ENCODE assay signal across 1 cellular context in the genomic region with DNA sequence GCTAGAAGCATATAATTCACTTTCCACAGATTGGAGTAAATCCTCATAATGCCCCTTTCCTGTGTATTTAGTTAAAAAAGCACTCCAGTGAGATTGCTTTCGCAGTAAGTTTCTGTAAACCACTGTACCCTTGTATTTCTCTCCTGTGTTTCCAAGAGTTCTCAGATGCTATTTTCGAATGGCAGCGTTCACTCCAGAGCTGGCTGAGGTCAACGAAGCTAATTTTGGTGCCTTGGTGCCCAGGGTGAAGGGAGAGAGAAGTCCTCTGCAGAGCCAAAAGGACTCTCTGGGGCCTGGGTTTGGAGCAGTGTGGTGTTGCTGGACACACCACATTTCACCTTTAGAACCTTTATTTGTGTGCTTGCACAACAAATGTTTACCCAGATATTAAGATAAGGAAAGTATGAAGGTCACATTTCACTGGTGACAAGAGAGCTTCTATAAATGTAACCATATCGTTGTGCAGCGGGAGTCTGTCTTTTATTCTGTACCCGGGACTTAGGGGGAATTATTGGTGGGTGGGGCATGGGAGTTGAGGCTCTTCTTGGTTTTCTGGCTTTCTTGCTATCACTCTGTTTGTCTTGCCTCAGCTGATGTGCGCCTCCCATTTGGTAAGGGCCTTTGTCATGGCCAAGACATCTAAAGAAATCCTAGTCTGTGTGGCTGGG.
TF ChIP-seq lines count a peak whose summit lies in the region.

No MANE protein-coding gene starts in this region.

TF ChIP-seq in HepG2, 621 proteins besides CTCF, POLR2A, EP300 and RAD21 (continued from another document and continues in another):
- TF ChIP-seq, protein P1, sequence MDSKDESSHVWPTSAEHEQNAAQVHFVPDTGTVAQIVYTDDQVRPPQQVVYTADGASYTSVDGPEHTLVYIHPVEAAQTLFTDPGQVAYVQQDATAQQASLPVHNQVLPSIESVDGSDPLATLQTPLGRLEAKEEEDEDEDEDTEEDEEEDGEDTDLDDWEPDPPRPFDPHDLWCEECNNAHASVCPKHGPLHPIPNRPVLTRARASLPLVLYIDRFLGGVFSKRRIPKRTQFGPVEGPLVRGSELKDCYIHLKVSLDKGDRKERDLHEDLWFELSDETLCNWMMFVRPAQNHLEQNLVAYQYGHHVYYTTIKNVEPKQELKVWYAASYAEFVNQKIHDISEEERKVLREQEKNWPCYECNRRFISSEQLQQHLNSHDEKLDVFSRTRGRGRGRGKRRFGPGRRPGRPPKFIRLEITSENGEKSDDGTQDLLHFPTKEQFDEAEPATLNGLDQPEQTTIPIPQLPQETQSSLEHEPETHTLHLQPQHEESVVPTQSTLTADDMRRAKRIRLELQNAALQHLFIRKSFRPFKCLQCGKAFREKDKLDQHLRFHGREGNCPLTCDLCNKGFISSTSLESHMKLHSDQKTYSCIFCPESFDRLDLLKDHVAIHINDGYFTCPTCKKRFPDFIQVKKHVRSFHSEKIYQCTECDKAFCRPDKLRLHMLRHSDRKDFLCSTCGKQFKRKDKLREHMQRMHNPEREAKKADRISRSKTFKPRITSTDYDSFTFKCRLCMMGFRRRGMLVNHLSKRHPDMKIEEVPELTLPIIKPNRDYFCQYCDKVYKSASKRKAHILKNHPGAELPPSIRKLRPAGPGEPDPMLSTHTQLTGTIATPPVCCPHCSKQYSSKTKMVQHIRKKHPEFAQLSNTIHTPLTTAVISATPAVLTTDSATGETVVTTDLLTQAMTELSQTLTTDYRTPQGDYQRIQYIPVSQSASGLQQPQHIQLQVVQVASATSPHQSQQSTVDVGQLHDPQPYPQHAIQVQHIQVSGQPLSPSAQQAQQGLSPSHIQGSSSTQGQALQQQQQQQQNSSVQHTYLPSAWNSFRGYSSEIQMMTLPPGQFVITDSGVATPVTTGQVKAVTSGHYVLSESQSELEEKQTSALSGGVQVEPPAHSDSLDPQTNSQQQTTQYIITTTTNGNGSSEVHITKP (CRISPR knock-in tag; IDR thresholded peaks at IDR 0.05; ENCODE audit: low read depth): peak; percentile 27
- TF ChIP-seq, protein P2, sequence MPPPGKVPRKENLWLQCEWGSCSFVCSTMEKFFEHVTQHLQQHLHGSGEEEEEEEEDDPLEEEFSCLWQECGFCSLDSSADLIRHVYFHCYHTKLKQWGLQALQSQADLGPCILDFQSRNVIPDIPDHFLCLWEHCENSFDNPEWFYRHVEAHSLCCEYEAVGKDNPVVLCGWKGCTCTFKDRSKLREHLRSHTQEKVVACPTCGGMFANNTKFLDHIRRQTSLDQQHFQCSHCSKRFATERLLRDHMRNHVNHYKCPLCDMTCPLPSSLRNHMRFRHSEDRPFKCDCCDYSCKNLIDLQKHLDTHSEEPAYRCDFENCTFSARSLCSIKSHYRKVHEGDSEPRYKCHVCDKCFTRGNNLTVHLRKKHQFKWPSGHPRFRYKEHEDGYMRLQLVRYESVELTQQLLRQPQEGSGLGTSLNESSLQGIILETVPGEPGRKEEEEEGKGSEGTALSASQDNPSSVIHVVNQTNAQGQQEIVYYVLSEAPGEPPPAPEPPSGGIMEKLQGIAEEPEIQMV (CRISPR knock-in tag; IDR thresholded peaks at IDR 0.05; ENCODE audit: low read depth): no peak
- TF ChIP-seq ZNF781 (CRISPR knock-in tag; IDR thresholded peaks at IDR 0.05; ENCODE audit: borderline replicate concordance, not compliant biosample characterization) (no peak), ZNF670 (CRISPR knock-in tag; IDR thresholded peaks at IDR 0.05; ENCODE audit: borderline replicate concordance) (no peak), HNF4G (IDR thresholded peaks at IDR 0.05; ENCODE audit: borderline replicate concordance, low read depth, low read length) (peak; percentile 97), HNF4G (CRISPR knock-in tag; IDR thresholded peaks at IDR 0.05; ENCODE audit: borderline replicate concordance, low read depth) (peak; percentile 80; the same call in 1 of the 2 replicates), U2AF2 (IDR thresholded peaks at IDR 0.05; ENCODE audit: low read depth, low read length) (no peak), MBNL3 (CRISPR knock-in tag; conservative IDR thresholded peaks at IDR 0.05) (no peak), EED (CRISPR knock-in tag; IDR thresholded peaks at IDR 0.05) (no peak), PLRG1 (conservative IDR thresholded peaks at IDR 0.05) (no peak), YY1 (IDR thresholded peaks at IDR 0.05; ENCODE audit: insufficient read depth, insufficient replicate concordance, low read depth, low read length) (no peak), U2AF1 (optimal IDR thresholded peaks at IDR 0.05; ENCODE audit: low read depth, low read length) (peak; percentile 31), ZFP36 (IDR thresholded peaks at IDR 0.05; ENCODE audit: borderline replicate concordance, low read depth, low read length, partially characterized antibody) (no peak), ZNF577 (CRISPR knock-in tag; IDR thresholded peaks at IDR 0.05; ENCODE audit: borderline replicate concordance, low read depth) (no peak), SIX4 (CRISPR knock-in tag; IDR thresholded peaks at IDR 0.05) (peak; percentile 97), FOSL1 (CRISPR knock-in tag; IDR thresholded peaks at IDR 0.05; ENCODE audit: borderline replicate concordance) (no peak), SNRNP70 (IDR thresholded peaks at IDR 0.05; ENCODE audit: low read depth, low read length) (no peak), ZNF841 (CRISPR knock-in tag; IDR thresholded peaks at IDR 0.05; ENCODE audit: borderline replicate concordance) (no peak), SRY (CRISPR knock-in tag; IDR thresholded peaks at IDR 0.05) (no peak), KAT2B (IDR thresholded peaks at IDR 0.05; ENCODE audit: borderline replicate concordance, low read depth, low read length) (no peak), FOXM1 (CRISPR knock-in tag; IDR thresholded peaks at IDR 0.05) (no peak), ZMAT3 (CRISPR knock-in tag; conservative IDR thresholded peaks at IDR 0.05) (no peak; the same call in 1 of the 2 replicates), TCF7L2 (IDR thresholded peaks at IDR 0.05; ENCODE audit: low read depth, low read length) (no peak), ZNF724P (CRISPR knock-in tag; IDR thresholded peaks at IDR 0.05; ENCODE audit: borderline replicate concordance) (no peak), SNAPC2 (CRISPR knock-in tag; IDR thresholded peaks at IDR 0.05) (peak; percentile 88; the same call in 1 of the 2 replicates), RAD51 (IDR thresholded peaks at IDR 0.05; ENCODE audit: borderline replicate concordance) (no peak), ERF (CRISPR knock-in tag; IDR thresholded peaks at IDR 0.05) (peak; percentile 75), CHD4 (IDR thresholded peaks at IDR 0.05; ENCODE audit: borderline replicate concordance, low read length) (peak; percentile 28; the same call in 1 of the 2 replicates), TEAD3 (CRISPR knock-in tag; optimal IDR thresholded peaks at IDR 0.05; ENCODE audit: borderline replicate concordance) (peak; percentile 93), KLF15 (CRISPR knock-in tag; IDR thresholded peaks at IDR 0.05; ENCODE audit: borderline replicate concordance) (no peak)
- TF ChIP-seq, protein P3, sequence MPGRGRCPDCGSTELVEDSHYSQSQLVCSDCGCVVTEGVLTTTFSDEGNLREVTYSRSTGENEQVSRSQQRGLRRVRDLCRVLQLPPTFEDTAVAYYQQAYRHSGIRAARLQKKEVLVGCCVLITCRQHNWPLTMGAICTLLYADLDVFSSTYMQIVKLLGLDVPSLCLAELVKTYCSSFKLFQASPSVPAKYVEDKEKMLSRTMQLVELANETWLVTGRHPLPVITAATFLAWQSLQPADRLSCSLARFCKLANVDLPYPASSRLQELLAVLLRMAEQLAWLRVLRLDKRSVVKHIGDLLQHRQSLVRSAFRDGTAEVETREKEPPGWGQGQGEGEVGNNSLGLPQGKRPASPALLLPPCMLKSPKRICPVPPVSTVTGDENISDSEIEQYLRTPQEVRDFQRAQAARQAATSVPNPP (CRISPR knock-in tag; IDR thresholded peaks at IDR 0.05): no peak
- TF ChIP-seq, protein P4, sequence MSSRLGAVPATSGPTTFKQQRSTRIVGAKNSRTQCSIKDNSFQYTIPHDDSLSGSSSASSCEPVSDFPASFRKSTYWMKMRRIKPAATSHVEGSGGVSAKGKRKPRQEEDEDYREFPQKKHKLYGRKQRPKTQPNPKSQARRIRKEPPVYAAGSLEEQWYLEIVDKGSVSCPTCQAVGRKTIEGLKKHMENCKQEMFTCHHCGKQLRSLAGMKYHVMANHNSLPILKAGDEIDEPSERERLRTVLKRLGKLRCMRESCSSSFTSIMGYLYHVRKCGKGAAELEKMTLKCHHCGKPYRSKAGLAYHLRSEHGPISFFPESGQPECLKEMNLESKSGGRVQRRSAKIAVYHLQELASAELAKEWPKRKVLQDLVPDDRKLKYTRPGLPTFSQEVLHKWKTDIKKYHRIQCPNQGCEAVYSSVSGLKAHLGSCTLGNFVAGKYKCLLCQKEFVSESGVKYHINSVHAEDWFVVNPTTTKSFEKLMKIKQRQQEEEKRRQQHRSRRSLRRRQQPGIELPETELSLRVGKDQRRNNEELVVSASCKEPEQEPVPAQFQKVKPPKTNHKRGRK (CRISPR knock-in tag; IDR thresholded peaks at IDR 0.05): no peak
- TF ChIP-seq, protein P5, sequence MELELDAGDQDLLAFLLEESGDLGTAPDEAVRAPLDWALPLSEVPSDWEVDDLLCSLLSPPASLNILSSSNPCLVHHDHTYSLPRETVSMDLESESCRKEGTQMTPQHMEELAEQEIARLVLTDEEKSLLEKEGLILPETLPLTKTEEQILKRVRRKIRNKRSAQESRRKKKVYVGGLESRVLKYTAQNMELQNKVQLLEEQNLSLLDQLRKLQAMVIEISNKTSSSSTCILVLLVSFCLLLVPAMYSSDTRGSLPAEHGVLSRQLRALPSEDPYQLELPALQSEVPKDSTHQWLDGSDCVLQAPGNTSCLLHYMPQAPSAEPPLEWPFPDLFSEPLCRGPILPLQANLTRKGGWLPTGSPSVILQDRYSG (CRISPR knock-in tag; IDR thresholded peaks at IDR 0.05): no peak
- TF ChIP-seq, protein P6, sequence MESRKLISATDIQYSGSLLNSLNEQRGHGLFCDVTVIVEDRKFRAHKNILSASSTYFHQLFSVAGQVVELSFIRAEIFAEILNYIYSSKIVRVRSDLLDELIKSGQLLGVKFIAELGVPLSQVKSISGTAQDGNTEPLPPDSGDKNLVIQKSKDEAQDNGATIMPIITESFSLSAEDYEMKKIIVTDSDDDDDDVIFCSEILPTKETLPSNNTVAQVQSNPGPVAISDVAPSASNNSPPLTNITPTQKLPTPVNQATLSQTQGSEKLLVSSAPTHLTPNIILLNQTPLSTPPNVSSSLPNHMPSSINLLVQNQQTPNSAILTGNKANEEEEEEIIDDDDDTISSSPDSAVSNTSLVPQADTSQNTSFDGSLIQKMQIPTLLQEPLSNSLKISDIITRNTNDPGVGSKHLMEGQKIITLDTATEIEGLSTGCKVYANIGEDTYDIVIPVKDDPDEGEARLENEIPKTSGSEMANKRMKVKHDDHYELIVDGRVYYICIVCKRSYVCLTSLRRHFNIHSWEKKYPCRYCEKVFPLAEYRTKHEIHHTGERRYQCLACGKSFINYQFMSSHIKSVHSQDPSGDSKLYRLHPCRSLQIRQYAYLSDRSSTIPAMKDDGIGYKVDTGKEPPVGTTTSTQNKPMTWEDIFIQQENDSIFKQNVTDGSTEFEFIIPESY (CRISPR knock-in tag; IDR thresholded peaks at IDR 0.05): peak; percentile 21; the same call in 1 of the 2 replicates
- TF ChIP-seq, protein P7, sequence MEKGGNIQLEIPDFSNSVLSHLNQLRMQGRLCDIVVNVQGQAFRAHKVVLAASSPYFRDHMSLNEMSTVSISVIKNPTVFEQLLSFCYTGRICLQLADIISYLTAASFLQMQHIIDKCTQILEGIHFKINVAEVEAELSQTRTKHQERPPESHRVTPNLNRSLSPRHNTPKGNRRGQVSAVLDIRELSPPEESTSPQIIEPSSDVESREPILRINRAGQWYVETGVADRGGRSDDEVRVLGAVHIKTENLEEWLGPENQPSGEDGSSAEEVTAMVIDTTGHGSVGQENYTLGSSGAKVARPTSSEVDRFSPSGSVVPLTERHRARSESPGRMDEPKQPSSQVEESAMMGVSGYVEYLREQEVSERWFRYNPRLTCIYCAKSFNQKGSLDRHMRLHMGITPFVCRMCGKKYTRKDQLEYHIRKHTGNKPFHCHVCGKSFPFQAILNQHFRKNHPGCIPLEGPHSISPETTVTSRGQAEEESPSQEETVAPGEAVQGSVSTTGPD (CRISPR knock-in tag; IDR thresholded peaks at IDR 0.05): peak; percentile 99
- TF ChIP-seq, protein P8, sequence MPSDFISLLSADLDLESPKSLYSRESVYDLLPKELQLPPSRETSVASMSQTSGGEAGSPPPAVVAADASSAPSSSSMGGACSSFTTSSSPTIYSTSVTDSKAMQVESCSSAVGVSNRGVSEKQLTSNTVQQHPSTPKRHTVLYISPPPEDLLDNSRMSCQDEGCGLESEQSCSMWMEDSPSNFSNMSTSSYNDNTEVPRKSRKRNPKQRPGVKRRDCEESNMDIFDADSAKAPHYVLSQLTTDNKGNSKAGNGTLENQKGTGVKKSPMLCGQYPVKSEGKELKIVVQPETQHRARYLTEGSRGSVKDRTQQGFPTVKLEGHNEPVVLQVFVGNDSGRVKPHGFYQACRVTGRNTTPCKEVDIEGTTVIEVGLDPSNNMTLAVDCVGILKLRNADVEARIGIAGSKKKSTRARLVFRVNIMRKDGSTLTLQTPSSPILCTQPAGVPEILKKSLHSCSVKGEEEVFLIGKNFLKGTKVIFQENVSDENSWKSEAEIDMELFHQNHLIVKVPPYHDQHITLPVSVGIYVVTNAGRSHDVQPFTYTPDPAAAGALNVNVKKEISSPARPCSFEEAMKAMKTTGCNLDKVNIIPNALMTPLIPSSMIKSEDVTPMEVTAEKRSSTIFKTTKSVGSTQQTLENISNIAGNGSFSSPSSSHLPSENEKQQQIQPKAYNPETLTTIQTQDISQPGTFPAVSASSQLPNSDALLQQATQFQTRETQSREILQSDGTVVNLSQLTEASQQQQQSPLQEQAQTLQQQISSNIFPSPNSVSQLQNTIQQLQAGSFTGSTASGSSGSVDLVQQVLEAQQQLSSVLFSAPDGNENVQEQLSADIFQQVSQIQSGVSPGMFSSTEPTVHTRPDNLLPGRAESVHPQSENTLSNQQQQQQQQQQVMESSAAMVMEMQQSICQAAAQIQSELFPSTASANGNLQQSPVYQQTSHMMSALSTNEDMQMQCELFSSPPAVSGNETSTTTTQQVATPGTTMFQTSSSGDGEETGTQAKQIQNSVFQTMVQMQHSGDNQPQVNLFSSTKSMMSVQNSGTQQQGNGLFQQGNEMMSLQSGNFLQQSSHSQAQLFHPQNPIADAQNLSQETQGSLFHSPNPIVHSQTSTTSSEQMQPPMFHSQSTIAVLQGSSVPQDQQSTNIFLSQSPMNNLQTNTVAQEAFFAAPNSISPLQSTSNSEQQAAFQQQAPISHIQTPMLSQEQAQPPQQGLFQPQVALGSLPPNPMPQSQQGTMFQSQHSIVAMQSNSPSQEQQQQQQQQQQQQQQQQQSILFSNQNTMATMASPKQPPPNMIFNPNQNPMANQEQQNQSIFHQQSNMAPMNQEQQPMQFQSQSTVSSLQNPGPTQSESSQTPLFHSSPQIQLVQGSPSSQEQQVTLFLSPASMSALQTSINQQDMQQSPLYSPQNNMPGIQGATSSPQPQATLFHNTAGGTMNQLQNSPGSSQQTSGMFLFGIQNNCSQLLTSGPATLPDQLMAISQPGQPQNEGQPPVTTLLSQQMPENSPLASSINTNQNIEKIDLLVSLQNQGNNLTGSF (CRISPR knock-in tag; IDR thresholded peaks at IDR 0.05): no peak
- TF ChIP-seq, protein P9, sequence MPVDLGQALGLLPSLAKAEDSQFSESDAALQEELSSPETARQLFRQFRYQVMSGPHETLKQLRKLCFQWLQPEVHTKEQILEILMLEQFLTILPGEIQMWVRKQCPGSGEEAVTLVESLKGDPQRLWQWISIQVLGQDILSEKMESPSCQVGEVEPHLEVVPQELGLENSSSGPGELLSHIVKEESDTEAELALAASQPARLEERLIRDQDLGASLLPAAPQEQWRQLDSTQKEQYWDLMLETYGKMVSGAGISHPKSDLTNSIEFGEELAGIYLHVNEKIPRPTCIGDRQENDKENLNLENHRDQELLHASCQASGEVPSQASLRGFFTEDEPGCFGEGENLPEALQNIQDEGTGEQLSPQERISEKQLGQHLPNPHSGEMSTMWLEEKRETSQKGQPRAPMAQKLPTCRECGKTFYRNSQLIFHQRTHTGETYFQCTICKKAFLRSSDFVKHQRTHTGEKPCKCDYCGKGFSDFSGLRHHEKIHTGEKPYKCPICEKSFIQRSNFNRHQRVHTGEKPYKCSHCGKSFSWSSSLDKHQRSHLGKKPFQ (CRISPR knock-in tag; IDR thresholded peaks at IDR 0.05; ENCODE audit: insufficient replicate concordance): no peak
